27 cellular contexts compared by ENCODE assay signal in genomic region chr10:42513921-42514320, GRCh38.
"Had no signal": no experiment of that assay in that cellular context is flagged by ENCODE, and none has a peak within 500 bp of the region (broad histone marks: within the 10 kb centered on the region; RNA-seq: fewer than 3 reads in every experiment).

No MANE protein-coding gene starts in this region.

- H3K27me3 Mint-ChIP-seq: naive thymus-derived CD4-positive, alpha-beta T cell; natural killer cell treated with Interleukin-12 subunit alpha and Interleukin-12 subunit beta and Interleukin-15 and Interleukin-18, amount 100 ng/mL, for 72 hours; progenitor cell of endocrine pancreas; stimulated activated memory B cell treated with anti-CD40 and anti-IgM and Interleukin-4, amounts not matched to agents 10 μg/mL and 1 μg/mL and 100 μg/mL, for 72 hours; stimulated activated naive CD8-positive, alpha-beta T cell treated with anti-CD3 and anti-CD28 coated beads, Interleukin-15, amount 100 ng/mL, for 72 hours had no signal

- H3K27me3 ChIP-seq: left lung, ovary, right atrium auricular region, right lobe of liver, testis, thyroid gland, transverse colon, upper lobe of left lung had no signal

- H3K27ac ChIP-seq: left lung, lower lobe of right lung, ovary, right atrium auricular region, right lobe of liver, testis, thyroid gland, transverse colon, upper lobe of left lung had no signal

- H3K4me3 Mint-ChIP-seq: immature natural killer cell; memory B cell; naive thymus-derived CD4-positive, alpha-beta T cell; natural killer cell treated with Interleukin-12 subunit alpha and Interleukin-12 subunit beta and Interleukin-15 and Interleukin-18, amount 100 ng/mL, for 72 hours; stimulated activated memory B cell treated with anti-CD40 and anti-IgM and Interleukin-4, amounts not matched to agents 10 μg/mL and 1 μg/mL and 100 μg/mL, for 72 hours; stimulated activated naive CD8-positive, alpha-beta T cell treated with anti-CD3 and anti-CD28 coated beads, Interleukin-15, amount 100 ng/mL, for 72 hours had no signal

- H3K4me3 ChIP-seq: left lung, lower lobe of right lung, mucosa of descending colon, ovary, right atrium auricular region, right lobe of liver, smooth muscle cell, testis, thyroid gland, transverse colon, upper lobe of left lung had no signal

- H3K4me1 ChIP-seq: left lung, lower lobe of right lung, right atrium auricular region, right lobe of liver, testis, thyroid gland, transverse colon, upper lobe of left lung had no signal

- H3K36me3 ChIP-seq: left lung, lower lobe of right lung, ovary, right atrium auricular region, right lobe of liver, thyroid gland, transverse colon, upper lobe of left lung had no signal

- H3K4me1 Mint-ChIP-seq: immature natural killer cell; memory B cell; naive thymus-derived CD4-positive, alpha-beta T cell; stimulated activated memory B cell treated with anti-CD40 and anti-IgM and Interleukin-4, amounts not matched to agents 10 μg/mL and 1 μg/mL and 100 μg/mL, for 72 hours; stimulated activated naive CD8-positive, alpha-beta T cell treated with anti-CD3 and anti-CD28 coated beads, Interleukin-15, amount 100 ng/mL, for 72 hours had no signal

- H3K9me3 ChIP-seq: testis had no signal

- H3K4me2 ChIP-seq: smooth muscle cell had no signal

- DNase-seq: hippocampal formation; immature natural killer cell; kidney; left colon; left lung; lower lobe of right lung; midbrain; mucosa of descending colon; naive thymus-derived CD4-positive, alpha-beta T cell; ovary; right lobe of liver; stimulated activated CD4-positive, alpha-beta T cell treated with anti-CD3 and anti-CD28 coated beads, Interleukin-1b, Interleukin-23, amount 100 ng/mL, for 48 hours; stimulated activated CD4-positive, alpha-beta T cell treated with anti-CD3 and anti-CD28 coated beads, Interleukin-2, amount 100 ng/mL, for 48 hours; stimulated activated CD4-positive, alpha-beta T cell treated with anti-CD3 and anti-CD28 coated beads, Interleukin-4, amount 100 ng/mL, for 4 hours; stimulated activated CD8-positive, alpha-beta memory T cell treated with anti-CD3 and anti-CD28 coated beads, Interleukin-4, amount 100 ng/mL, for 48 hours; stimulated activated naive CD4-positive, alpha-beta T cell treated with Interleukin-2 at 50 U/mL for 16 hours; stimulated activated naive CD8-positive, alpha-beta T cell treated with anti-CD3 and anti-CD28 coated beads, Interleukin-15, amount 100 ng/mL, for 72 hours; testis; thyroid gland; transverse colon; upper lobe of left lung had no signal

- H3K27ac Mint-ChIP-seq: immature natural killer cell; memory B cell; naive thymus-derived CD4-positive, alpha-beta T cell; natural killer cell treated with Interleukin-12 subunit alpha and Interleukin-12 subunit beta and Interleukin-15 and Interleukin-18, amount 100 ng/mL, for 72 hours; progenitor cell of endocrine pancreas; stimulated activated memory B cell treated with anti-CD40 and anti-IgM and Interleukin-4, amounts not matched to agents 10 μg/mL and 1 μg/mL and 100 μg/mL, for 72 hours had no signal
